Comparison of ENCODE assay signal across 16 cellular contexts in genomic region chr3:126548556-126549466, GRCh38. TPM values are rescaled to one million over a fixed set of nuclear protein-coding genes. Genes with fewer than 3 reads are reported as not detected.
A peak's percentile ranks its signal among the peaks of the same experiment; 100 is the strongest.
DNase-seq lines count a peak whose midpoint lies in the region; ATAC-seq and TF ChIP-seq lines count a peak whose summit lies in the region.
"Had no signal": no experiment of that assay in that cellular context is flagged by ENCODE, and none has a peak within 500 bp of the region (broad histone marks: within the 10 kb centered on the region; RNA-seq: fewer than 3 reads in every experiment).

No MANE protein-coding gene starts in this region.

- ATAC-seq in HG03354 (IDR thresholded peaks at IDR 0.05; ENCODE audit: poor library complexity, severe bottlenecking, unreplicated experiment) (no peak), GM21528 (IDR thresholded peaks at IDR 0.05; ENCODE audit: low FRiP score, unreplicated experiment) (no peak), HG02798 (IDR thresholded peaks at IDR 0.05; ENCODE audit: poor library complexity, unreplicated experiment) (no peak)
- ATAC-seq: Right ventricle myocardium inferior had no signal

- H3K4me3 ChIP-seq in A673 (ENCODE audit: low read depth, low read length, poor library complexity, severe bottlenecking) (no peak overlapping the region), HEK293 (ENCODE audit: low read depth, low read length) (no peak overlapping the region)
- H3K4me3 ChIP-seq: cardiac muscle cell had no signal

- H3K9me3 ChIP-seq in A673 (ENCODE audit: low read depth, low read length, poor library complexity, severe bottlenecking) (no peaks in the 10 kb centered on the region), HEK293 (ENCODE audit: control insufficient read depth, insufficient read depth, low read depth, low read length) (no peaks in the 10 kb centered on the region)

- TF ChIP-seq CTCF in A673 (conservative IDR thresholded peaks at IDR 0.05; ENCODE audit: low read depth, low read length) (0 out of 2 replicates have a peak, but pooled peaks have one; percentile 18), HEK293 (tag by site-specific recombination; IDR thresholded peaks at IDR 0.05) (no peak)

- DNase-seq in A673 (ENCODE audit: low spot score) (no peak), amniotic epithelial cell (ENCODE audit: low read depth) (peak; percentile 7), mesenteric fat pad (ENCODE audit: low spot score) (peak; percentile 49), Ammon's horn (ENCODE audit: low spot score) (no peak)
- DNase-seq: KG1, natural killer cell, NCI-H226 had no signal

- H3K27ac ChIP-seq in A673 (ENCODE audit: low read depth, low read length, poor library complexity, severe bottlenecking) (no peak overlapping the region), HEK293 (ENCODE audit: extremely low read depth, low read depth, low read length) (no peak overlapping the region)
- H3K27ac ChIP-seq: cardiac muscle cell had no signal

- POLR2A ChIA-PET in A673 (lab: Charles Lee; ENCODE audit: low non-redundant PET): no interaction called here
- POLR2A ChIA-PET in HEK293 (lab: Yijun Ruan, JAX): no interaction called here

- no TSS peak for BruUV-seq in A673 (replicated peaks; lab: Mats Ljungman, UMichigan)

- H3K27me3 ChIP-seq in A673 (replicated peaks; ENCODE audit: insufficient read depth, low read depth, low read length, poor library complexity): no peaks in the 10 kb centered on the region
- H3K27me3 ChIP-seq: cardiac muscle cell had no signal

- no peaks in the 10 kb centered on the region for H3K4me1 ChIP-seq in A673 (ENCODE audit: insufficient read depth, low read length, poor library complexity, severe bottlenecking)
- no peaks in the 10 kb centered on the region for H3K4me1 ChIP-seq in HEK293 (ENCODE audit: control insufficient read depth, insufficient read depth, low read length)

- CTCF ChIA-PET in A673 (lab: Charles Lee) (no interaction called here), HEK293 (lab: Yijun Ruan, JAX) (no interaction called here)

- intact Hi-C loops in A673 (cut with micrococcal nuclease; ENCODE audit: unreplicated experiment): no loop called here

- no peaks in the 10 kb centered on the region for H3K36me3 ChIP-seq in A673 (ENCODE audit: insufficient read depth, low read length, poor library complexity, severe bottlenecking)
- H3K36me3 ChIP-seq in HEK293 (ENCODE audit: control insufficient read depth in 2 of 2, insufficient read depth in 1 of 2, low read length in 2 of 2): no peaks in the 10 kb centered on the region
- H3K36me3 ChIP-seq: cardiac muscle cell had no signal

TF ChIP-seq in HEK293, 187 proteins besides CTCF, POLR2A, EP300 and RAD21:
- peak; percentile 46 for TF ChIP-seq ZIC2 (tag by site-specific recombination; IDR thresholded peaks at IDR 0.05)
- no peak for TF ChIP-seq ZNF610 (tag by site-specific recombination; IDR thresholded peaks at IDR 0.05; ENCODE audit: borderline replicate concordance)

RNA-seq across cellular contexts. Expression of gene C3orf22, which starts 9.9 kb away (rescaled TPM):
- total RNA-seq in A673 (2021): not detected in 2 replicates
- total RNA-seq in mesenteric fat pad: not detected
- total RNA-seq: activated B cell treated with CpG ODN at 0.5 μM for 24 hours; activated T-helper 2 cell treated with anti-CD3 and anti-CD28 coated beads, Interferon-gamma antibody, Interleukin-2, Interleukin-4, amounts not matched to agents 10 μg/mL and 5 μg/mL and 100 μg/mL, durations not matched to agents 14 hours and 24 hours and 36 hours; cardiac muscle cell; H4; natural killer cell; Right ventricle myocardium inferior had no signal

RNA-seq across cellular contexts. Expression of gene CHST13, which starts 24.9 kb away (rescaled TPM):
- 0.35 TPM in 1 of 2 replicates, not detected in the other for total RNA-seq in A673 (2021)
- total RNA-seq in mesenteric fat pad: 2.3 TPM
- total RNA-seq: activated B cell treated with CpG ODN at 0.5 μM for 24 hours; activated T-helper 2 cell treated with anti-CD3 and anti-CD28 coated beads, Interferon-gamma antibody, Interleukin-2, Interleukin-4, amounts not matched to agents 10 μg/mL and 5 μg/mL and 100 μg/mL, durations not matched to agents 14 hours and 24 hours and 36 hours had no signal

RNA-seq across cellular contexts. Expression of gene UROC1, which starts 31.2 kb away (rescaled TPM):
- not detected in 2 replicates for total RNA-seq in A673 (2021)
- not detected for total RNA-seq in mesenteric fat pad
- total RNA-seq: activated B cell treated with CpG ODN at 0.5 μM for 24 hours; activated T-helper 2 cell treated with anti-CD3 and anti-CD28 coated beads, Interferon-gamma antibody, Interleukin-2, Interleukin-4, amounts not matched to agents 10 μg/mL and 5 μg/mL and 100 μg/mL, durations not matched to agents 14 hours and 24 hours and 36 hours; cardiac muscle cell; H4; natural killer cell; Right ventricle myocardium inferior had no signal

Comparison
In these comparisons a context has a peak if more than half of its experiments do, and no peak if none do; other contexts are left out.
1. DNase-seq: peak in amniotic epithelial cell (single experiment) and mesenteric fat pad (single experiment); none in A673 (single experiment) and Ammon's horn (single experiment).